ENCODE assay signal across 20 cellular contexts in genomic region chr13:30647824-30648521, GRCh38. TPM values are rescaled to one million over a fixed set of nuclear protein-coding genes. Genes with fewer than 3 reads are reported as not detected.
DNase-seq lines count a peak whose midpoint lies in the region; ATAC-seq, FAIRE-seq and TF ChIP-seq lines count a peak whose summit lies in the region.
"Had no signal": no experiment of that assay in that cellular context is flagged by ENCODE, and none has a peak within 500 bp of the region (broad histone marks: within the 10 kb centered on the region; RNA-seq: fewer than 3 reads in every experiment).

No MANE protein-coding gene starts in this region.

- H3K79me2 ChIP-seq in trophoblast cell (ENCODE audit: control insufficient read depth, insufficient read depth, low read length, poor library complexity), result no peaks in the 10 kb centered on the region

- no peaks in the 10 kb centered on the region for H3K27me3 Mint-ChIP-seq in activated T-helper 17 cell treated with anti-CD3 and anti-CD28 coated beads, Interleukin-2, amount 50 U/mL, for 72 hours
- H3K27me3 Mint-ChIP-seq: activated CD8-positive, alpha-beta memory T cell treated with anti-CD3 and anti-CD28 coated beads, Interleukin-2, amount 10 ng/mL, durations not matched to agents 7 days and 5 days had no signal

- no peak overlapping the region for H3K23ac ChIP-seq in trophoblast cell (ENCODE audit: low read length)

- H2BK120ac ChIP-seq in trophoblast cell (ENCODE audit: insufficient read depth, low read length, poor library complexity), result no peak overlapping the region

- H3K4me1 Mint-ChIP-seq in activated T-helper 17 cell treated with anti-CD3 and anti-CD28 coated beads, Interleukin-2, amount 50 U/mL, for 72 hours, result peaks cover 16% of the 10 kb centered on the region

- no peaks in the 10 kb centered on the region for H3K9me3 Mint-ChIP-seq in activated T-helper 17 cell treated with anti-CD3 and anti-CD28 coated beads, Interleukin-2, amount 50 U/mL, for 72 hours

- H3K27ac Mint-ChIP-seq in activated T-helper 17 cell treated with anti-CD3 and anti-CD28 coated beads, Interleukin-2, amount 50 U/mL, for 72 hours, result peak overlapping the region; percentile 12
- H3K27ac Mint-ChIP-seq: activated CD8-positive, alpha-beta memory T cell treated with anti-CD3 and anti-CD28 coated beads, Interleukin-2, amount 10 ng/mL, durations not matched to agents 7 days and 5 days had no signal

- peaks cover 100% of the 10 kb centered on the region for H3K36me3 Mint-ChIP-seq in activated T-helper 17 cell treated with anti-CD3 and anti-CD28 coated beads, Interleukin-2, amount 50 U/mL, for 72 hours (ENCODE audit: low read depth)

- H3K4me2 ChIP-seq in trophoblast cell (ENCODE audit: low read length), result no peak overlapping the region
- H3K4me2 ChIP-seq: BLaER1 had no signal

- DNase-seq in DMS53 (lab: John Stamatoyannopoulos, UW) (peak; percentile 6), DMS53 treated with DMSO at 0.1 percent for 48 hours (lab: John Stamatoyannopoulos, UW; ENCODE audit: unreplicated experiment) (no peak), NCI-H1092 treated with DMSO at 0.1 percent for 48 hours (lab: John Stamatoyannopoulos, UW) (peak; percentile 19), pancreas (no peak), omental fat pad (ENCODE audit: low spot score) (no peak), trophoblast cell (no peak)
- DNase-seq in central memory CD4-positive, alpha-beta T cell, result no peak
- DNase-seq: 8988T; activated CD8-positive, alpha-beta memory T cell treated with anti-CD3 and anti-CD28 coated beads, Interleukin-2, amount 10 ng/mL, durations not matched to agents 7 days and 5 days; activated gamma-delta T cell; anterior cingulate cortex; effector CD8-positive, alpha-beta T cell; glutamatergic neuron; left ventricle myocardium superior; NCI-H526; ovary; stimulated activated CD4-positive, alpha-beta T cell treated with anti-CD3 and anti-CD28 coated beads, Interleukin-1b, Interleukin-23, amount 100 ng/mL, for 48 hours had no signal

- peaks cover 5 to 11% (median 8%) of the 10 kb centered on the region in 3 donors for H3K4me1 ChIP-seq in pancreas
- H3K4me1 ChIP-seq in trophoblast cell (ENCODE audit: control insufficient read depth in 1 of 2, insufficient read depth in 2 of 2, low read length in 2 of 2), result no peaks in the 10 kb centered on the region
- H3K4me1 ChIP-seq: BLaER1 had no signal

- H2AFZ ChIP-seq in trophoblast cell (ENCODE audit: insufficient read depth, low read length, poor library complexity), result no peak overlapping the region

- H3K9me3 ChIP-seq in pancreas (no peaks in the 10 kb centered on the region), trophoblast cell (ENCODE audit: insufficient read depth, low read depth, low read length) (no peaks in the 10 kb centered on the region)
- H3K9me3 ChIP-seq: BLaER1, ovary had no signal

- no peak for FAIRE-seq in pancreas (lab: Jason Lieb, UNC)

- H3K36me3 ChIP-seq in pancreas (peaks cover 0 to 24% (median 6%) of the 10 kb centered on the region in 3 donors), trophoblast cell (ENCODE audit: control insufficient read depth in 1 of 2, insufficient read depth in 2 of 2, low read length in 2 of 2) (peaks cover 13 to 22% of the 10 kb centered on the region in 2 experiments)
- H3K36me3 ChIP-seq: ovary had no signal

- H2BK5ac ChIP-seq in trophoblast cell (ENCODE audit: low read depth, low read length, poor library complexity), result no peak overlapping the region

- H3K14ac ChIP-seq in trophoblast cell (ENCODE audit: low read length), result no peak overlapping the region

- H2BK12ac ChIP-seq in trophoblast cell (ENCODE audit: low read length), result no peak overlapping the region

- H3K4me3 ChIP-seq in pancreas (no peak overlapping the region), trophoblast cell (ENCODE audit: low read depth, low read length) (no peak overlapping the region)
- H3K4me3 ChIP-seq: BLaER1, ovary had no signal

- H4K12ac ChIP-seq in trophoblast cell (ENCODE audit: low read depth, low read length), result no peak overlapping the region

- H2AK5ac ChIP-seq in trophoblast cell (ENCODE audit: low read length), result no peak overlapping the region

- no peak overlapping the region for H3K9ac ChIP-seq in trophoblast cell (ENCODE audit: low read length)
- H3K9ac ChIP-seq: BLaER1 had no signal

- no peak overlapping the region for H4K8ac ChIP-seq in trophoblast cell (ENCODE audit: low read depth, low read length)

- H3K79me1 ChIP-seq in trophoblast cell (ENCODE audit: low read length), result no peaks in the 10 kb centered on the region

- TF ChIP-seq CTCF in pancreas (IDR thresholded peaks at IDR 0.05), result no peak
- TF ChIP-seq CTCF in omental fat pad (IDR thresholded peaks at IDR 0.05), result no peak

- no peak for ATAC-seq in activated T-helper 17 cell treated with anti-CD3 and anti-CD28 coated beads, Interleukin-2, amount 50 U/mL, for 72 hours (replicated peaks)
- ATAC-seq in pancreas, result peak; percentile 19 to 78 (median 60)
- no peak for ATAC-seq in omental fat pad (ENCODE audit: low FRiP score)
- ATAC-seq: activated CD4-positive, CD25-positive, alpha-beta regulatory T cell treated with anti-CD3 and anti-CD28 coated beads, Interleukin-2, amount 50 U/mL, for 24 hours; activated CD8-positive, alpha-beta memory T cell treated with anti-CD3 and anti-CD28 coated beads, Interleukin-2, amount 10 ng/mL, durations not matched to agents 7 days and 5 days; left ventricle myocardium superior had no signal

- H3K27ac ChIP-seq in pancreas (peak overlapping the region in 1 of 4 donors; percentile 23), trophoblast cell (ENCODE audit: low read depth, low read length) (no peak overlapping the region)
- H3K27ac ChIP-seq: BLaER1, ovary had no signal

- intact Hi-C loops in pancreas (cut with DNase I), result no loop called here

- no peaks in the 10 kb centered on the region for H3K27me3 ChIP-seq in pancreas
- no peaks in the 10 kb centered on the region for H3K27me3 ChIP-seq in trophoblast cell (ENCODE audit: insufficient read depth, low read length)
- H3K27me3 ChIP-seq: BLaER1, ovary had no signal

- H3K18ac ChIP-seq in trophoblast cell (ENCODE audit: low read length), result no peak overlapping the region

- H3K4me3 Mint-ChIP-seq in activated T-helper 17 cell treated with anti-CD3 and anti-CD28 coated beads, Interleukin-2, amount 50 U/mL, for 72 hours, result no peak overlapping the region
- H3K4me3 Mint-ChIP-seq: activated CD8-positive, alpha-beta memory T cell treated with anti-CD3 and anti-CD28 coated beads, Interleukin-2, amount 10 ng/mL, durations not matched to agents 7 days and 5 days had no signal

- no peak overlapping the region for H4K91ac ChIP-seq in trophoblast cell (ENCODE audit: low read depth, low read length)

- WGBS in pancreas, 2 donors, result 42 to 49% methylated on average over 6 of the region's 6 CpGs
- no CpG with 5 or more reads among the region's 6 CpGs for WGBS in trophoblast cell (ENCODE audit: extremely low coverage, insufficient coverage, insufficient read length)

- no peak overlapping the region for H3K4ac ChIP-seq in trophoblast cell (ENCODE audit: low read depth, low read length)

RNA-seq across cellular contexts. Expression of gene USPL1, which starts 30.3 kb away (rescaled TPM):
- 10 to 100 TPM; 17.3 to 18.6 TPM for total RNA-seq in activated T-helper 17 cell treated with anti-CD3 and anti-CD28 coated beads, Interleukin-2, amount 50 U/mL, for 72 hours
- total RNA-seq in pancreas (1 to 10 TPM; 3.5 to 8.7 (median 7.0) TPM), omental fat pad (10 to 100 TPM; 29.2 to 33.9 (median 32.6) TPM)
- 10 to 100 TPM in 1 of 2 donors, 1 to 10 TPM in 1; 7.5 to 13.1 TPM for polyA plus RNA-seq in pancreas
- 13.9 and 14.1 TPM in 2 replicates for polyA plus RNA-seq in trophoblast cell (2013)

Comparison
In these comparisons a context has a peak if more than half of its experiments do, and no peak if none do; other contexts are left out.
1. DNase-seq: peak in DMS53 (single experiment) and NCI-H1092 treated with DMSO at 0.1 percent for 48 hours (single experiment); none in DMS53 treated with DMSO at 0.1 percent for 48 hours (single experiment), pancreas (0 of 6), omental fat pad (single experiment), trophoblast cell (0 of 2) and central memory CD4-positive, alpha-beta T cell (single experiment).
2. ATAC-seq: peak in pancreas (4 of 4); none in activated T-helper 17 cell treated with anti-CD3 and anti-CD28 coated beads, Interleukin-2, amount 50 U/mL, for 72 hours (single experiment) and omental fat pad (single experiment).